Comparison of ENCODE assay signal across 1 cellular context in genomic region chr16:48918520-48919258, GRCh38.
TF ChIP-seq lines count a peak whose summit lies in the region.

No MANE protein-coding gene starts in this region.

TF ChIP-seq in HEK293T, 16 proteins besides CTCF, POLR2A, EP300 and RAD21 (continued from another document):
- TF ChIP-seq FOXM1 (IDR thresholded peaks at IDR 0.05; ENCODE audit: borderline replicate concordance) (no peak), FOXK2 (IDR thresholded peaks at IDR 0.05) (no peak)
